Comparison of ENCODE assay signal across 12 cellular contexts in the genomic region with DNA sequence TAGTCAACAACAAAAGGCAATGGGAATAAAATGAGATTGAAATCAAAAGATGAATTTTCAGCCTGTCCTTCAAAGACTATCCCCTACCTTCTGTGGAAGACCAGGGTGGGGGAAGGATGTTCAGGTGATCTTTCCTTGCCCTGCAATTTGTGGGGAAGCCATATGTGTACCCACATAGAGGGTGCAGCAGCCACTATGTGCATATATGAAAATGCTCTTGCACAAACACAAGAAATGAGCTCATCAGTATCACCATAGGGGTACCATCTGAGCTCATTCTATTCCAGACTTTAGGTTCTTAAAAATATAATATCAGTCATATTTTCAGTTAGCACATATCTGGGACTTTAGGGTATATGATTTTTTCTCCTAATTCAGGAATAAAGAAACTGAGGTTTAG.
DNase-seq lines count a peak whose midpoint lies in the region; ATAC-seq and TF ChIP-seq lines count a peak whose summit lies in the region.
"Had no signal": no experiment of that assay in that cellular context is flagged by ENCODE, and none has a peak within 500 bp of the region (broad histone marks: within the 10 kb centered on the region; RNA-seq: fewer than 3 reads in every experiment).

No MANE protein-coding gene starts in this region.

- no peak for TF ChIP-seq CTCF in NB4 (IDR thresholded peaks at IDR 0.05; ENCODE audit: low read depth, low read length)

- H3K27me3 Mint-ChIP-seq in activated naive CD4-positive, alpha-beta T cell treated with anti-CD3 and anti-CD28 coated beads, Interleukin-2, amount 10 ng/mL, durations not matched to agents 7 days and 5 days: no peaks in the 10 kb centered on the region
- no peaks in the 10 kb centered on the region for H3K27me3 Mint-ChIP-seq in central memory CD8-positive, alpha-beta T cell

- peak overlapping the region; percentile 71 for H3K4me3 Mint-ChIP-seq in activated naive CD4-positive, alpha-beta T cell treated with anti-CD3 and anti-CD28 coated beads, Interleukin-2, amount 10 ng/mL, durations not matched to agents 7 days and 5 days
- peak overlapping the region; percentile 44 for H3K4me3 Mint-ChIP-seq in central memory CD8-positive, alpha-beta T cell

- no peak for ATAC-seq in central memory CD8-positive, alpha-beta T cell (replicated peaks; ENCODE audit: extremely low read depth, poor library complexity, severe bottlenecking)
- no peak for ATAC-seq in GM21423 (IDR thresholded peaks at IDR 0.05; ENCODE audit: unreplicated experiment)

- peak overlapping the region; percentile 96 for H3K27ac Mint-ChIP-seq in activated naive CD4-positive, alpha-beta T cell treated with anti-CD3 and anti-CD28 coated beads, Interleukin-2, amount 10 ng/mL, durations not matched to agents 7 days and 5 days
- peak overlapping the region; percentile 87 for H3K27ac Mint-ChIP-seq in central memory CD8-positive, alpha-beta T cell (ENCODE audit: low read depth)

- H3K36me3 ChIP-seq in stomach smooth muscle (ENCODE audit: control insufficient read depth in 2 of 2, insufficient read depth in 2 of 2, low read length in 2 of 2): no peaks in the 10 kb centered on the region
- H3K36me3 ChIP-seq: right lobe of liver had no signal

- H3K9ac ChIP-seq in stomach smooth muscle (ENCODE audit: low read length in 2 of 2): no peak overlapping the region

- H3K4me3 ChIP-seq in NB4 (ENCODE audit: low read depth, low read length): no peak overlapping the region
- H3K4me3 ChIP-seq in stomach smooth muscle (ENCODE audit: low read length in 2 of 2): no peak overlapping the region
- H3K4me3 ChIP-seq: right lobe of liver had no signal

- no peaks in the 10 kb centered on the region for H3K4me1 ChIP-seq in stomach smooth muscle (ENCODE audit: control insufficient read depth, insufficient read depth, low read length)

- H3K36me3 Mint-ChIP-seq in activated naive CD4-positive, alpha-beta T cell treated with anti-CD3 and anti-CD28 coated beads, Interleukin-2, amount 10 ng/mL, durations not matched to agents 7 days and 5 days: peaks cover 11% of the 10 kb centered on the region
- peaks cover 15% of the 10 kb centered on the region for H3K36me3 Mint-ChIP-seq in central memory CD8-positive, alpha-beta T cell (ENCODE audit: insufficient read depth)

- no peaks in the 10 kb centered on the region for H3K9me3 ChIP-seq in stomach smooth muscle (ENCODE audit: control insufficient read depth in 2 of 2, low read length in 2 of 2)
- H3K9me3 ChIP-seq: right lobe of liver had no signal

- CTCF ChIA-PET in activated naive CD4-positive, alpha-beta T cell treated with anti-CD3 and anti-CD28 coated beads, Interleukin-2, amount 10 ng/mL, durations not matched to agents 7 days and 5 days (lab: Charles Lee): interaction anchor here (1.1 to 4.7 kb wide), 15 partner anchors 9 to 314 kb away, joined by 3 to 72 read pairs (median 6); a partner anchor contains a TSS

- DNase-seq in activated naive CD4-positive, alpha-beta T cell treated with anti-CD3 and anti-CD28 coated beads, Interleukin-2, amount 10 ng/mL, durations not matched to agents 7 days and 5 days: no peak
- DNase-seq in activated naive CD4-positive, alpha-beta T cell treated with anti-CD3 and anti-CD28 coated beads, Interleukin-2, amount 50 U/mL, for 16 hours: no peak
- peak; percentile 36 for DNase-seq in NB4 (ENCODE audit: low read depth)
- DNase-seq in central memory CD8-positive, alpha-beta T cell (ENCODE audit: low spot score in 2 of 2): no peak
- no peak for DNase-seq in NCI-H226
- DNase-seq in NCI-H446 treated with DMSO at 0.1 percent for 48 hours (lab: John Stamatoyannopoulos, UW): no peak
- DNase-seq: cortex of kidney, hypothalamus, NCI-H2029, right lobe of liver had no signal

- peak overlapping the region; percentile 24 for H3K27ac ChIP-seq in stomach smooth muscle (ENCODE audit: low read length)

- H3K9me3 Mint-ChIP-seq in activated naive CD4-positive, alpha-beta T cell treated with anti-CD3 and anti-CD28 coated beads, Interleukin-2, amount 10 ng/mL, durations not matched to agents 7 days and 5 days: peaks cover under 1% of the 10 kb centered on the region
- H3K9me3 Mint-ChIP-seq in central memory CD8-positive, alpha-beta T cell: no peaks in the 10 kb centered on the region

- TF ChIP-seq POLR2A in NB4 (IDR thresholded peaks at IDR 0.05; ENCODE audit: extremely low read depth, insufficient read length): no peak

- H3K27me3 ChIP-seq in stomach smooth muscle (ENCODE audit: control insufficient read depth in 1 of 2, insufficient read depth in 2 of 2, low read length in 2 of 2): peaks cover 0 to 6% of the 10 kb centered on the region in 2 donors
- H3K27me3 ChIP-seq: right lobe of liver had no signal

- H3K4me1 Mint-ChIP-seq in activated naive CD4-positive, alpha-beta T cell treated with anti-CD3 and anti-CD28 coated beads, Interleukin-2, amount 10 ng/mL, durations not matched to agents 7 days and 5 days: peaks cover 68% of the 10 kb centered on the region
- H3K4me1 Mint-ChIP-seq in central memory CD8-positive, alpha-beta T cell: peaks cover 45% of the 10 kb centered on the region
